Comparison of ENCODE assay signal across 13 cellular contexts in genomic region chr12:64192644-64193043, GRCh38.
DNase-seq lines count a peak whose midpoint lies in the region; ATAC-seq lines count a peak whose summit lies in the region.
"Had no signal": no experiment of that assay in that cellular context is flagged by ENCODE, and none has a peak within 500 bp of the region (broad histone marks: within the 10 kb centered on the region; RNA-seq: fewer than 3 reads in every experiment).

No MANE protein-coding gene starts in this region.

- DNase-seq in hypothalamus (lab: John Stamatoyannopoulos, UW), result no peak
- DNase-seq in NCI-H526 (lab: John Stamatoyannopoulos, UW), result no peak
- DNase-seq in NCI-H1048 (lab: John Stamatoyannopoulos, UW), result no peak
- no peak for DNase-seq in NCI-H1417 treated with DMSO at 0.1 percent for 48 hours (lab: John Stamatoyannopoulos, UW)
- DNase-seq: activated CD4-positive, alpha-beta T cell treated with anti-CD3 and anti-CD28 coated beads for 1 hour; DMS79 treated with DMSO at 0.1 percent for 48 hours; HCEC 1CT; NCI-H2227 treated with DMSO at 0.1 percent for 48 hours; stomach had no signal

- ATAC-seq in GM18502 (IDR thresholded peaks at IDR 0.05; ENCODE audit: poor library complexity, unreplicated experiment) (peak; percentile 26), GM19397 (IDR thresholded peaks at IDR 0.05; ENCODE audit: unreplicated experiment) (peak; percentile 15), HG02798 (IDR thresholded peaks at IDR 0.05; ENCODE audit: poor library complexity, unreplicated experiment) (peak; percentile 4), HG03457 (IDR thresholded peaks at IDR 0.05; ENCODE audit: unreplicated experiment) (peak; percentile 25)
